1 cellular context compared by ENCODE assay signal in genomic region chr7:3747452-3747851, GRCh38.
TF ChIP-seq lines count a peak whose summit lies in the region.

No MANE protein-coding gene starts in this region.

TF ChIP-seq in endothelial cell of umbilical vein, 7 proteins besides CTCF, POLR2A, EP300 and RAD21:
- no peak for TF ChIP-seq FOS (IDR thresholded peaks at IDR 0.05; ENCODE audit: borderline replicate concordance, insufficient read depth, low read length)
- TF ChIP-seq JUN (IDR thresholded peaks at IDR 0.05; ENCODE audit: borderline replicate concordance, insufficient read depth, insufficient read length, low read depth): no peak
- no peak for TF ChIP-seq MAX (IDR thresholded peaks at IDR 0.05; ENCODE audit: insufficient read depth, insufficient read length)
- TF ChIP-seq MYC (IDR thresholded peaks at IDR 0.05; ENCODE audit: low read depth, low read length): no peak
- no peak for TF ChIP-seq POLR2AphosphoS5 (IDR thresholded peaks at IDR 0.05; ENCODE audit: insufficient read depth, low read depth, low read length)
- TF ChIP-seq EZH2 (IDR thresholded peaks at IDR 0.05; ENCODE audit: borderline replicate concordance, low read depth, low read length, severe bottlenecking): no peak
- no peak for TF ChIP-seq GATA2 (IDR thresholded peaks at IDR 0.05; ENCODE audit: insufficient read depth, insufficient read length, low read depth, low read length)
